ENCODE assay signal across 30 cellular contexts in genomic region chr7:2497065-2497464, GRCh38. TPM values are rescaled to one million over a fixed set of nuclear protein-coding genes. Genes with fewer than 3 reads are reported as not detected.
DNase-seq lines count a peak whose midpoint lies in the region; ATAC-seq, FAIRE-seq and TF ChIP-seq lines count a peak whose summit lies in the region.
"Had no signal": no experiment of that assay in that cellular context is flagged by ENCODE, and none has a peak within 500 bp of the region (broad histone marks: within the 10 kb centered on the region; RNA-seq: fewer than 3 reads in every experiment).

No MANE protein-coding gene starts in this region.

- no TSS peak for BruUV-seq in IMR-90 (replicated peaks; lab: Mats Ljungman, UMichigan)

- H2BK15ac ChIP-seq in IMR-90 (ENCODE audit: low read depth, low read length) (no peak overlapping the region), H1 (ENCODE audit: low read length) (0 out of 2 replicates have a peak overlapping the region, but pooled peaks have one; percentile 83)

- no peak overlapping the region for H3K4me3 ChIP-seq in BLaER1 treated with 17β-estradiol and CSF1 and Interleukin-3, amounts not matched to agents 10 nM and 100 nM
- H3K4me3 ChIP-seq in IMR-90 (ENCODE audit: insufficient read depth, low read depth, low read length) (no peak overlapping the region), H1 (ENCODE audit: extremely low read depth in 1 of 4, insufficient read depth in 2 of 4, low read depth in 3 of 4, low read length in 4 of 4) (no peak overlapping the region), neural progenitor cell (no peak overlapping the region), foreskin fibroblast (ENCODE audit: low read depth in 1 of 2, low read length in 2 of 2) (no peak overlapping the region)
- H3K4me3 ChIP-seq: A549, GM23248, HAP-1 had no signal

- intact Hi-C loops in IMR-90 (cut with micrococcal nuclease): no loop called here

- CTCF ChIA-PET in IMR-90 (lab: Yijun Ruan, JAX) (no interaction called here), H1 (lab: Charles Lee; ENCODE audit: partially characterized antibody) (interaction anchor here (0.9 to 8.5 kb wide), 6 partner anchors 11 to 46 kb away, joined by 3 to 67 read pairs (median 4); no protein-coding TSS in a partner anchor)

- H3K36me3 Mint-ChIP-seq in neural progenitor cell: no peaks in the 10 kb centered on the region
- H3K36me3 Mint-ChIP-seq: CD14-positive monocyte; CD8-positive, alpha-beta memory T cell; T-cell had no signal

- H3K9me3 ChIP-seq in BLaER1 treated with 17β-estradiol and CSF1 and Interleukin-3, amounts not matched to agents 10 nM and 100 nM (replicated peaks in 1 of 11): no peaks in the 10 kb centered on the region
- H3K9me3 ChIP-seq in IMR-90 (ENCODE audit: control insufficient read depth, insufficient read depth, low read length) (no peaks in the 10 kb centered on the region), H1 (ENCODE audit: insufficient read depth in 2 of 2, low read depth in 1 of 2, low read length in 1 of 2) (no peaks in the 10 kb centered on the region), neural progenitor cell (ENCODE audit: low read depth) (no peaks in the 10 kb centered on the region)
- H3K9me3 ChIP-seq: A549, HAP-1 had no signal

- H2AK5ac ChIP-seq in IMR-90 (ENCODE audit: low read depth, low read length): no peak overlapping the region
- H2AK5ac ChIP-seq in H1 (ENCODE audit: low read depth, low read length): no peak overlapping the region; the same call in 1 of the 2 replicates

- no peak overlapping the region for H2AK9ac ChIP-seq in IMR-90 (replicated peaks; ENCODE audit: low read depth, low read length, poor library complexity)

- H2BK20ac ChIP-seq in IMR-90 (ENCODE audit: low read depth, low read length) (no peak overlapping the region), H1 (ENCODE audit: low read length) (peak overlapping the region; percentile 95; the same call in 1 of the 2 replicates)

- H4K8ac ChIP-seq in IMR-90 (ENCODE audit: low read depth in 2 of 2, low read length in 2 of 2) (no peak overlapping the region), H1 (ENCODE audit: extremely low read depth, insufficient read depth, low read length) (0 out of 2 replicates have a peak overlapping the region, but pooled peaks have one; percentile 3)

- H3K79me2 ChIP-seq in H1 (ENCODE audit: control insufficient read depth in 1 of 2, insufficient read depth in 2 of 2, low read length in 2 of 2) (no peaks in the 10 kb centered on the region), neural progenitor cell (ENCODE audit: low read depth) (no peaks in the 10 kb centered on the region)

- no peak for TF ChIP-seq RAD21 in IMR-90 (IDR thresholded peaks at IDR 0.05; ENCODE audit: low read length)
- no peak for TF ChIP-seq RAD21 in H1 (IDR thresholded peaks at IDR 0.05 in 1 of 2, conservative IDR thresholded peaks at IDR 0.05 in 1 of 2; ENCODE audit: low read depth in 2 of 2, low read length in 2 of 2)

- H3K4me1 ChIP-seq in BLaER1 treated with 17β-estradiol and CSF1 and Interleukin-3, amounts not matched to agents 10 nM and 100 nM: peaks cover 30 to 92% (median 84%) of the 10 kb centered on the region in 10 experiments
- peaks cover 10% of the 10 kb centered on the region for H3K4me1 ChIP-seq in IMR-90 (ENCODE audit: control insufficient read depth, insufficient read depth, low read length)
- peaks cover 0 to 53% (median 37%) of the 10 kb centered on the region in 4 experiments; a peak in 6 of 7 replicates for H3K4me1 ChIP-seq in H1 (replicated peaks in 1 of 4; ENCODE audit: control insufficient read depth in 3 of 4, insufficient read depth in 4 of 4, low read length in 3 of 4)
- H3K4me1 ChIP-seq in neural progenitor cell: peaks cover 81% of the 10 kb centered on the region
- H3K4me1 ChIP-seq: A549, HAP-1 had no signal

- peaks cover 4% of the 10 kb centered on the region; the same call in 1 of the 2 replicates for H3K23me2 ChIP-seq in H1 (ENCODE audit: low read depth, low read length)

- no peak overlapping the region; the same call in 1 of the 2 replicates for H2BK12ac ChIP-seq in H1 (ENCODE audit: low read depth, low read length)

- no peak for FAIRE-seq in H1 (lab: Jason Lieb, UNC)
- FAIRE-seq: A549, GM12891, GM18507, RCC 7860 had no signal

- peak overlapping the region; percentile 94 for H3K27ac Mint-ChIP-seq in neural progenitor cell
- H3K27ac Mint-ChIP-seq: T-cell had no signal

- H3K4ac ChIP-seq in IMR-90 (ENCODE audit: low read depth, low read length) (no peak overlapping the region), H1 (replicated peaks; ENCODE audit: insufficient read length, low read depth, low read length) (peak overlapping the region; percentile 4)

- H4K20me1 ChIP-seq in BLaER1 treated with 17β-estradiol and CSF1 and Interleukin-3, amounts not matched to agents 10 nM and 100 nM: no peaks in the 10 kb centered on the region
- H4K20me1 ChIP-seq in IMR-90 (ENCODE audit: insufficient read depth, low read length): no peaks in the 10 kb centered on the region
- H4K20me1 ChIP-seq in H1 (replicated peaks in 1 of 2; ENCODE audit: control insufficient read depth in 1 of 2, insufficient read depth in 2 of 2, low read length in 2 of 2): no peaks in the 10 kb centered on the region
- no peaks in the 10 kb centered on the region for H4K20me1 ChIP-seq in neural progenitor cell (ENCODE audit: low read depth)

- no CpG with 5 or more reads among the region's 3 CpGs for WGBS in IMR-90 (ENCODE audit: extremely low coverage in 2 of 2, insufficient read length in 1 of 2), 2 experiments
- WGBS in H1 (ENCODE audit: extremely low coverage in 1 of 2, insufficient coverage in 1 of 2, insufficient read length in 1 of 2, insufficient replicate concordance in 2 of 2, low coverage in 1 of 2, low lambda C conversion rate in 2 of 2, missing lambda C conversion rate in 1 of 2), 2 experiments: 98% methylated on average over 3 of the region's 3 CpGs; no CpG with 5 or more reads in 1 of the 2 experiments

- H4K91ac ChIP-seq in IMR-90 (ENCODE audit: insufficient read depth, low read depth, low read length): no peak overlapping the region
- H4K91ac ChIP-seq in H1 (replicated peaks; ENCODE audit: insufficient read length, low read length): peak overlapping the region; percentile 7

- no peaks in the 10 kb centered on the region for H3K36me3 ChIP-seq in BLaER1 treated with 17β-estradiol and CSF1 and Interleukin-3, amounts not matched to agents 10 nM and 100 nM
- H3K36me3 ChIP-seq in IMR-90 (ENCODE audit: control insufficient read depth, insufficient read depth, low read length) (no peaks in the 10 kb centered on the region), H1 (ENCODE audit: control insufficient read depth in 2 of 4, insufficient read depth in 4 of 4, low read length in 3 of 4) (no peaks in the 10 kb centered on the region), neural progenitor cell (no peaks in the 10 kb centered on the region)
- H3K36me3 ChIP-seq: HAP-1 had no signal

- peak overlapping the region in 4 of 11 experiments; percentile 43 to 79 (median 62); a peak in 6 of 22 replicates for H3K27ac ChIP-seq in BLaER1 treated with 17β-estradiol and CSF1 and Interleukin-3, amounts not matched to agents 10 nM and 100 nM
- no peak overlapping the region for H3K27ac ChIP-seq in IMR-90 (ENCODE audit: insufficient read depth, low read length)
- 0 out of 2 replicates have a peak overlapping the region, but pooled peaks have one; percentile 29 for H3K27ac ChIP-seq in H1 (ENCODE audit: low read depth, low read length)
- H3K27ac ChIP-seq in neural progenitor cell: peak overlapping the region; percentile 94
- H3K27ac ChIP-seq: A549, GM23248 had no signal

- no peak overlapping the region for H3K18ac ChIP-seq in IMR-90 (ENCODE audit: low read depth, low read length)
- H3K18ac ChIP-seq in H1 (ENCODE audit: extremely low read depth, low read length): no peak overlapping the region; the same call in 1 of the 2 replicates

- H3K4me1 Mint-ChIP-seq in neural progenitor cell: peaks cover 66% of the 10 kb centered on the region
- H3K4me1 Mint-ChIP-seq: CD8-positive, alpha-beta memory T cell had no signal

- H3K79me1 ChIP-seq in IMR-90 (ENCODE audit: low read depth in 1 of 2, low read length in 2 of 2): no peaks in the 10 kb centered on the region
- H3K79me1 ChIP-seq in H1 (ENCODE audit: low read depth, low read length): no peaks in the 10 kb centered on the region; the same call in 1 of the 2 replicates

- POLR2A ChIA-PET in IMR-90 (lab: Charles Lee; ENCODE audit: unreplicated experiment) (no interaction called here), H1 (lab: Charles Lee; ENCODE audit: partially characterized antibody) (interaction anchor here (1.1 kb wide), 1 partner anchor 10 kb away, joined by 4 read pairs; no protein-coding TSS in a partner anchor)

- peak overlapping the region in 4 of 11 experiments; percentile 19 to 66 (median 62); a peak in 7 of 22 replicates for H3K9ac ChIP-seq in BLaER1 treated with 17β-estradiol and CSF1 and Interleukin-3, amounts not matched to agents 10 nM and 100 nM
- no peak overlapping the region for H3K9ac ChIP-seq in IMR-90 (ENCODE audit: low read depth, low read length)
- no peak overlapping the region for H3K9ac ChIP-seq in H1 (replicated peaks in 1 of 4; ENCODE audit: extremely low read depth in 1 of 4, low read depth in 3 of 4, low read length in 3 of 4)
- H3K9ac ChIP-seq in neural progenitor cell: no peak overlapping the region
- H3K9ac ChIP-seq: GM23248 had no signal

- H3K9me3 Mint-ChIP-seq in neural progenitor cell: peaks cover 2% of the 10 kb centered on the region
- H3K9me3 Mint-ChIP-seq: CD8-positive, alpha-beta memory T cell; T-cell had no signal

- H3F3A ChIP-seq in neural progenitor cell (ENCODE audit: low read depth): peaks cover 64% of the 10 kb centered on the region

- no peak overlapping the region for H2BK5ac ChIP-seq in IMR-90 (ENCODE audit: low read depth, low read length, poor library complexity, severe bottlenecking)
- H2BK5ac ChIP-seq in H1 (ENCODE audit: low read depth, low read length): no peak overlapping the region

- TF ChIP-seq POLR2A in IMR-90 (IDR thresholded peaks at IDR 0.05; ENCODE audit: low read depth, low read length) (no peak), H1 (IDR thresholded peaks at IDR 0.05; ENCODE audit: control extremely low read depth in 1 of 2, low read depth in 2 of 2, low read length in 2 of 2) (no peak)

- 0 out of 2 replicates have a peak, but pooled peaks cover 4% of the 10 kb centered on the region for H3K9me1 ChIP-seq in IMR-90 (ENCODE audit: insufficient read depth, low read length)

- DNase-seq in IMR-90 (no peak), H1 (ENCODE audit: low read depth in 1 of 2, low spot score in 2 of 2) (no peak), neural progenitor cell (ENCODE audit: low spot score) (no peak), DMS153 (lab: John Stamatoyannopoulos, UW) (no peak), foreskin fibroblast (no peak)
- DNase-seq: AML-193; CD8-positive, alpha-beta memory T cell; DMS 273 treated with DMSO at 0.1 percent for 48 hours; DMS79 treated with DMSO at 0.1 percent for 48 hours; GF-D8; GM23248; Kasumi-1; NCI-H1092 treated with DMSO at 0.1 percent for 48 hours; NCI-H1436; NCI-H187; NCI-H2081 treated with DMSO at 0.1 percent for 48 hours; NCI-H2171; NCI-H345; NCI-H510A treated with DMSO at 0.1 percent for 48 hours; SIG-M5; T-cell had no signal

- H4K5ac ChIP-seq in IMR-90 (ENCODE audit: low read depth, low read length) (no peak overlapping the region), H1 (ENCODE audit: insufficient read length, low read depth, low read length) (no peak overlapping the region)

- in situ Hi-C loops in IMR-90 (cut with MboI; ENCODE audit: low sequenced_read_pairs): no loop called here

- peak overlapping the region; percentile 69 for H3K4me3 Mint-ChIP-seq in neural progenitor cell
- H3K4me3 Mint-ChIP-seq: CD14-positive monocyte; CD8-positive, alpha-beta memory T cell; T-cell had no signal

- no peak overlapping the region for H3K56ac ChIP-seq in IMR-90 (ENCODE audit: extremely low read depth, insufficient read depth, low read length)
- no peak overlapping the region for H3K56ac ChIP-seq in H1 (replicated peaks; ENCODE audit: insufficient read length, low read depth, low read length)

- H3K23ac ChIP-seq in IMR-90 (ENCODE audit: low read depth, low read length) (no peak overlapping the region), H1 (ENCODE audit: insufficient read length) (no peak overlapping the region)

- H2BK120ac ChIP-seq in IMR-90 (ENCODE audit: low read depth, low read length) (no peak overlapping the region), H1 (replicated peaks; ENCODE audit: low read depth, low read length) (no peak overlapping the region)

- peaks cover 0 to 24% (median 0%) of the 10 kb centered on the region in 11 experiments; a peak in 3 of 22 replicates for H3K27me3 ChIP-seq in BLaER1 treated with 17β-estradiol and CSF1 and Interleukin-3, amounts not matched to agents 10 nM and 100 nM
- H3K27me3 ChIP-seq in IMR-90 (ENCODE audit: control insufficient read depth, insufficient read depth, low read length): peaks cover 6% of the 10 kb centered on the region; the same call in 1 of the 2 replicates
- H3K27me3 ChIP-seq in H1 (replicated peaks in 1 of 4; ENCODE audit: control insufficient read depth in 3 of 4, extremely low read depth in 1 of 4, insufficient read depth in 3 of 4, low read length in 3 of 4): no peaks in the 10 kb centered on the region
- no peaks in the 10 kb centered on the region for H3K27me3 ChIP-seq in neural progenitor cell

- H3K14ac ChIP-seq in IMR-90 (replicated peaks; ENCODE audit: low read depth, low read length) (no peak overlapping the region), H1 (ENCODE audit: insufficient read length) (no peak overlapping the region)

- TF ChIP-seq EP300 in H1 (IDR thresholded peaks at IDR 0.05; ENCODE audit: borderline replicate concordance in 1 of 2, low read depth in 2 of 2, low read length in 2 of 2): no peak

- peak overlapping the region in 10 of 11 experiments; percentile 72 to 96 (median 90); a peak in 19 of 22 replicates for H3K4me2 ChIP-seq in BLaER1 treated with 17β-estradiol and CSF1 and Interleukin-3, amounts not matched to agents 10 nM and 100 nM
- H3K4me2 ChIP-seq in IMR-90 (ENCODE audit: low read depth, low read length): no peak overlapping the region
- no peak overlapping the region for H3K4me2 ChIP-seq in H1 (ENCODE audit: insufficient read depth in 1 of 2, low read depth in 2 of 2, low read length in 2 of 2)
- peak overlapping the region; percentile 64 for H3K4me2 ChIP-seq in neural progenitor cell
- H3K4me2 ChIP-seq: A549 had no signal

- no peak for TF ChIP-seq CTCF in IMR-90 (conservative IDR thresholded peaks at IDR 0.05; ENCODE audit: low read depth, low read length)
- no peak for TF ChIP-seq CTCF in H1 (IDR thresholded peaks at IDR 0.05; ENCODE audit: control extremely low read depth in 1 of 3, insufficient read depth in 1 of 3, low read depth in 1 of 3, low read length in 3 of 3)
- no peak for TF ChIP-seq CTCF in neural progenitor cell (IDR thresholded peaks at IDR 0.05)
- TF ChIP-seq CTCF in foreskin fibroblast (IDR thresholded peaks at IDR 0.05; ENCODE audit: low read depth, low read length): no peak

- dilution Hi-C loops in IMR-90 (cut with HindIII; ENCODE audit: low sequenced_read_pairs, unreplicated experiment): no loop called here

- ATAC-seq in IMR-90 (ENCODE audit: low read depth): no peak
- ATAC-seq in GM18498 (IDR thresholded peaks at IDR 0.05; ENCODE audit: unreplicated experiment): no peak
- ATAC-seq: A549, T-cell had no signal

- H3K27me3 Mint-ChIP-seq in neural progenitor cell (ENCODE audit: insufficient read depth, low read depth): peaks cover 22% of the 10 kb centered on the region

- H2AFZ ChIP-seq in IMR-90 (replicated peaks; ENCODE audit: low read length, poor library complexity) (peak overlapping the region; percentile 56), H1 (ENCODE audit: low read length) (no peak overlapping the region), neural progenitor cell (replicated peaks) (no peak overlapping the region)
- H2AFZ ChIP-seq: GM23248 had no signal

RNA-seq across cellular contexts. Expression of gene GRIFIN, which starts 20.9 kb away (rescaled TPM):
- total RNA-seq in IMR-90 (2012; rRNA removed): not detected in 2 replicates
- polyA plus RNA-seq in IMR-90 (2012; rRNA removed): not detected in 2 replicates
- polyA plus RNA-seq in IMR-90 (2012; cell fraction: cytosol; rRNA removed): not detected in 2 replicates
- not detected in 2 replicates for polyA plus RNA-seq in IMR-90 (2012; cell fraction: nucleus; rRNA removed; ENCODE audit: low replicate concordance)
- not detected in 2 replicates for total RNA-seq in H1 (2021; fragmentation: NEBNext Ultra II Directional; extraction: Animal tissue kit (Norgen Biotek cat#: 25700))
- polyA plus RNA-seq in H1 (2011; rRNA removed): not detected in 2 replicates
- polyA plus RNA-seq in H1 (2011; cell fraction: cytosol; rRNA removed): not detected
- polyA plus RNA-seq in H1 (2011; cell fraction: nucleus; rRNA removed): not detected
- polyA plus RNA-seq in H1 (2012, experiment 1 of 2): not detected in 4 replicates
- not detected for polyA plus RNA-seq in H1 (2012, experiment 2 of 2)
- not detected for polyA plus RNA-seq in H1 (2013, experiment 1 of 2)
- polyA plus RNA-seq in H1 (2013, experiment 2 of 2): not detected
- not detected in 2 replicates for polyA minus RNA-seq in H1 (2011; rRNA and poly(A)+ RNA removed)
- polyA minus RNA-seq in H1 (2011; cell fraction: cytosol; rRNA and poly(A)+ RNA removed): not detected
- not detected for polyA minus RNA-seq in H1 (2011; cell fraction: nucleus; rRNA and poly(A)+ RNA removed)
- total RNA-seq in neural progenitor cell (ENCODE audit: low replicate concordance): not detected in 2 replicates
- total RNA-seq: CD8-positive, alpha-beta memory T cell; GM23248; M059J; T-cell had no signal
- polyA plus RNA-seq: A549; CD14-positive monocyte; CD8-positive, alpha-beta memory T cell; GM23248 had no signal

RNA-seq across cellular contexts. Expression of gene LFNG, which starts 22.5 kb away (rescaled TPM):
- total RNA-seq in IMR-90 (2012; rRNA removed) (1.4 and 1.8 TPM in 2 replicates), neural progenitor cell (ENCODE audit: low replicate concordance) (58.0 and 177 TPM in 2 replicates)
- polyA plus RNA-seq in IMR-90 (2012; rRNA removed) (5.1 and 5.3 TPM in 2 replicates), H1 (2011; rRNA removed) (35.6 and 53.0 TPM in 2 replicates)
- polyA plus RNA-seq in IMR-90 (2012; cell fraction: cytosol; rRNA removed): 3.8 and 5.3 TPM in 2 replicates
- 11.2 and 22.5 TPM in 2 replicates for polyA plus RNA-seq in IMR-90 (2012; cell fraction: nucleus; rRNA removed; ENCODE audit: low replicate concordance)
- 28.9 and 31.6 TPM in 2 replicates for total RNA-seq in H1 (2021; fragmentation: NEBNext Ultra II Directional; extraction: Animal tissue kit (Norgen Biotek cat#: 25700))
- polyA plus RNA-seq in H1 (2011; cell fraction: cytosol; rRNA removed): 34.6 TPM
- 59.9 TPM for polyA plus RNA-seq in H1 (2011; cell fraction: nucleus; rRNA removed)
- polyA plus RNA-seq in H1 (2012, experiment 1 of 2): 25.2 to 37.3 TPM (median 35.0 TPM) in 4 replicates
- 31.6 TPM for polyA plus RNA-seq in H1 (2012, experiment 2 of 2)
- 26.6 TPM for polyA plus RNA-seq in H1 (2013, experiment 1 of 2)
- 29.4 TPM for polyA plus RNA-seq in H1 (2013, experiment 2 of 2)
- polyA minus RNA-seq in H1 (2011; rRNA and poly(A)+ RNA removed): 15.4 and 17.4 TPM in 2 replicates
- 36.6 TPM for polyA minus RNA-seq in H1 (2011; cell fraction: cytosol; rRNA and poly(A)+ RNA removed)
- 37.5 TPM for polyA minus RNA-seq in H1 (2011; cell fraction: nucleus; rRNA and poly(A)+ RNA removed)

RNA-seq across cellular contexts. Expression of gene BRAT1, which starts 58.3 kb away (rescaled TPM):
- total RNA-seq in IMR-90 (2012; rRNA removed) (5.8 and 6.8 TPM in 2 replicates), neural progenitor cell (ENCODE audit: low replicate concordance) (9.3 and 52.2 TPM in 2 replicates)
- polyA plus RNA-seq in IMR-90 (2012; rRNA removed) (21.9 and 27.5 TPM in 2 replicates), H1 (2011; rRNA removed) (36.8 and 60.5 TPM in 2 replicates)
- 19.5 and 22.3 TPM in 2 replicates for polyA plus RNA-seq in IMR-90 (2012; cell fraction: cytosol; rRNA removed)
- polyA plus RNA-seq in IMR-90 (2012; cell fraction: nucleus; rRNA removed; ENCODE audit: low replicate concordance): 62.8 and 177 TPM in 2 replicates
- 42.3 and 45.2 TPM in 2 replicates for total RNA-seq in H1 (2021; fragmentation: NEBNext Ultra II Directional; extraction: Animal tissue kit (Norgen Biotek cat#: 25700))
- 40.8 TPM for polyA plus RNA-seq in H1 (2011; cell fraction: cytosol; rRNA removed)
- 163 TPM for polyA plus RNA-seq in H1 (2011; cell fraction: nucleus; rRNA removed)
- 30.5 to 38.9 TPM (median 37.6 TPM) in 4 replicates for polyA plus RNA-seq in H1 (2012, experiment 1 of 2)
- polyA plus RNA-seq in H1 (2012, experiment 2 of 2): 34.5 TPM
- polyA plus RNA-seq in H1 (2013, experiment 1 of 2): 25.6 TPM
- 21.6 TPM for polyA plus RNA-seq in H1 (2013, experiment 2 of 2)
- polyA minus RNA-seq in H1 (2011; rRNA and poly(A)+ RNA removed): 10.4 and 12.6 TPM in 2 replicates
- 21.5 TPM for polyA minus RNA-seq in H1 (2011; cell fraction: cytosol; rRNA and poly(A)+ RNA removed)
- polyA minus RNA-seq in H1 (2011; cell fraction: nucleus; rRNA and poly(A)+ RNA removed): 25.1 TPM

Comparison
In these comparisons a context has a peak if more than half of its experiments do, and no peak if none do; other contexts are left out.
1. H3K4me2 ChIP-seq: peak in BLaER1 treated with 17β-estradiol and CSF1 and Interleukin-3, amounts not matched to agents 10 nM and 100 nM (10 of 11) and neural progenitor cell (single experiment); none in IMR-90 (single experiment) and H1 (0 of 2).
2. RNA of gene LFNG, which starts 22.5 kb away (total RNA-seq): 58.0 to 177 TPM in neural progenitor cell and 28.9 to 31.6 TPM in H1; 1.4 to 1.8 TPM in IMR-90; every median in the first group is over 10 times any median in the second.